In the genomic region with DNA sequence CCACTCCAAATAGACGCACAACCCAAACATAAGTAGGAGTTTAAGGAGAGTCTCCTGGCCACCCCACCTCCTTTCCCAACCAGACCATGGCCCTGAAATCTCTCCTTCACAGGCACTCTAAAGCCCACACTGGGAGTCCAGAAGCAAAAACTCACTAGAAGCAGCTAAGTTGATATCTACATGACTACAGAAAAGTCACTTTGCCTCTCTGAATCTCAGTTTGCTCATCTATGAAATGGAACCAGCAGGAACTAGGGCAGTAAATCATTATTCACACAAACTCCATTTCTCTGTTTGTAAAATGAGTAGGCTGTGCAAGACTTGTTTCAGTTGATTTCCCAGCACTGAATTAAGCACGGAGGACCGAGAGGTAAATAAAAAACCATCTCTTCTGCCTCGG, we compare ENCODE assay signal across 2 cellular contexts.
TF ChIP-seq lines count a peak whose summit lies in the region.

No MANE protein-coding gene starts in this region.

TF ChIP-seq in HCT116, 20 proteins besides CTCF, POLR2A, EP300 and RAD21:
- TF ChIP-seq SIN3A (IDR thresholded peaks at IDR 0.05; ENCODE audit: low read depth): no peak
- TF ChIP-seq YY1 (IDR thresholded peaks at IDR 0.05; ENCODE audit: extremely low read depth, insufficient replicate concordance, low read depth, low read length): no peak
- no peak for TF ChIP-seq CBX3 (IDR thresholded peaks at IDR 0.05; ENCODE audit: low read depth)
- no peak for TF ChIP-seq TCF7L2 (IDR thresholded peaks at IDR 0.05; ENCODE audit: borderline replicate concordance, extremely low read depth, insufficient read depth, insufficient read length)
- TF ChIP-seq, protein P1, sequence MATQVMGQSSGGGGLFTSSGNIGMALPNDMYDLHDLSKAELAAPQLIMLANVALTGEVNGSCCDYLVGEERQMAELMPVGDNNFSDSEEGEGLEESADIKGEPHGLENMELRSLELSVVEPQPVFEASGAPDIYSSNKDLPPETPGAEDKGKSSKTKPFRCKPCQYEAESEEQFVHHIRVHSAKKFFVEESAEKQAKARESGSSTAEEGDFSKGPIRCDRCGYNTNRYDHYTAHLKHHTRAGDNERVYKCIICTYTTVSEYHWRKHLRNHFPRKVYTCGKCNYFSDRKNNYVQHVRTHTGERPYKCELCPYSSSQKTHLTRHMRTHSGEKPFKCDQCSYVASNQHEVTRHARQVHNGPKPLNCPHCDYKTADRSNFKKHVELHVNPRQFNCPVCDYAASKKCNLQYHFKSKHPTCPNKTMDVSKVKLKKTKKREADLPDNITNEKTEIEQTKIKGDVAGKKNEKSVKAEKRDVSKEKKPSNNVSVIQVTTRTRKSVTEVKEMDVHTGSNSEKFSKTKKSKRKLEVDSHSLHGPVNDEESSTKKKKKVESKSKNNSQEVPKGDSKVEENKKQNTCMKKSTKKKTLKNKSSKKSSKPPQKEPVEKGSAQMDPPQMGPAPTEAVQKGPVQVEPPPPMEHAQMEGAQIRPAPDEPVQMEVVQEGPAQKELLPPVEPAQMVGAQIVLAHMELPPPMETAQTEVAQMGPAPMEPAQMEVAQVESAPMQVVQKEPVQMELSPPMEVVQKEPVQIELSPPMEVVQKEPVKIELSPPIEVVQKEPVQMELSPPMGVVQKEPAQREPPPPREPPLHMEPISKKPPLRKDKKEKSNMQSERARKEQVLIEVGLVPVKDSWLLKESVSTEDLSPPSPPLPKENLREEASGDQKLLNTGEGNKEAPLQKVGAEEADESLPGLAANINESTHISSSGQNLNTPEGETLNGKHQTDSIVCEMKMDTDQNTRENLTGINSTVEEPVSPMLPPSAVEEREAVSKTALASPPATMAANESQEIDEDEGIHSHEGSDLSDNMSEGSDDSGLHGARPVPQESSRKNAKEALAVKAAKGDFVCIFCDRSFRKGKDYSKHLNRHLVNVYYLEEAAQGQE (IDR thresholded peaks at IDR 0.05; ENCODE audit: low read depth): no peak
- no peak for TF ChIP-seq ZFX (IDR thresholded peaks at IDR 0.05)
- no peak for TF ChIP-seq EZH2phosphoT487 (IDR thresholded peaks at IDR 0.05; ENCODE audit: borderline replicate concordance)
- TF ChIP-seq EGR1 (IDR thresholded peaks at IDR 0.05; ENCODE audit: low read depth): no peak
- TF ChIP-seq, protein P2, sequence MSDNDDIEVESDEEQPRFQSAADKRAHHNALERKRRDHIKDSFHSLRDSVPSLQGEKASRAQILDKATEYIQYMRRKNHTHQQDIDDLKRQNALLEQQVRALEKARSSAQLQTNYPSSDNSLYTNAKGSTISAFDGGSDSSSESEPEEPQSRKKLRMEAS (IDR thresholded peaks at IDR 0.05): no peak
- TF ChIP-seq FOSL1 (IDR thresholded peaks at IDR 0.05; ENCODE audit: low read depth): no peak
- no peak for TF ChIP-seq JUND (IDR thresholded peaks at IDR 0.05)
- no peak for TF ChIP-seq SRF (IDR thresholded peaks at IDR 0.05; ENCODE audit: low read depth)
- TF ChIP-seq POLR2AphosphoS5 (IDR thresholded peaks at IDR 0.05; ENCODE audit: low read depth, low read length): no peak
- TF ChIP-seq CEBPB (IDR thresholded peaks at IDR 0.05; ENCODE audit: low read depth): no peak
- TF ChIP-seq ZNF274 (IDR thresholded peaks at IDR 0.05; ENCODE audit: low read depth, low read length): no peak
- TF ChIP-seq, protein P3, sequence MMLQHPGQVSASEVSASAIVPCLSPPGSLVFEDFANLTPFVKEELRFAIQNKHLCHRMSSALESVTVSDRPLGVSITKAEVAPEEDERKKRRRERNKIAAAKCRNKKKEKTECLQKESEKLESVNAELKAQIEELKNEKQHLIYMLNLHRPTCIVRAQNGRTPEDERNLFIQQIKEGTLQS (IDR thresholded peaks at IDR 0.05): no peak
- TF ChIP-seq ELF1 (IDR thresholded peaks at IDR 0.05; ENCODE audit: borderline replicate concordance, low read depth): no peak
- no peak for TF ChIP-seq SP1 (IDR thresholded peaks at IDR 0.05; ENCODE audit: low read depth)
- no peak for TF ChIP-seq EZH2 (IDR thresholded peaks at IDR 0.05)
TF ChIP-seq in HCT116: peak in this region for 0.

TF ChIP-seq in GM12878, 131 proteins besides CTCF, POLR2A, EP300 and RAD21:
- TF ChIP-seq, protein P3 (IDR thresholded peaks at IDR 0.05; ENCODE audit: borderline replicate concordance, extremely low read depth, low read depth, low read length): no peak
- 0 out of 2 replicates have a peak, but pooled peaks have one; percentile 23 for TF ChIP-seq ZNF217 (IDR thresholded peaks at IDR 0.05)
TF ChIP-seq in GM12878: peak in this region for 1.
